8 cellular contexts compared by ENCODE assay signal in genomic region chr7:128030999-128031681, GRCh38. TPM values are rescaled to one million over a fixed set of nuclear protein-coding genes. Genes with fewer than 3 reads are reported as not detected.
A peak's percentile ranks its signal among the peaks of the same experiment; 100 is the strongest.
DNase-seq lines count a peak whose midpoint lies in the region; ATAC-seq and TF ChIP-seq lines count a peak whose summit lies in the region.

Gene LRRC4 (minus strand): TSS chr7:128031437. CDS start chr7:128030640, 797 bp downstream.

- peaks cover 5% of the 10 kb centered on the region for H3K27me3 Mint-ChIP-seq in activated T-cell treated with anti-CD3 and anti-CD28 coated beads, Interleukin-2, amount 50 U/mL, for 24 hours
- H3K27me3 Mint-ChIP-seq in naive B cell, result peaks cover 0 to 6% (median 4%) of the 10 kb centered on the region in 3 donors

- peaks cover 29% of the 10 kb centered on the region for H3K4me1 Mint-ChIP-seq in activated T-cell treated with anti-CD3 and anti-CD28 coated beads, Interleukin-2, amount 50 U/mL, for 24 hours (ENCODE audit: low read depth)
- H3K4me1 Mint-ChIP-seq in naive B cell, result peaks cover 18 to 27% (median 20%) of the 10 kb centered on the region in 3 donors

- no peak for TF ChIP-seq POLR2A in uterus (IDR thresholded peaks at IDR 0.05)

- TF ChIP-seq CTCF in HL-60 (IDR thresholded peaks at IDR 0.05; ENCODE audit: insufficient read depth, low read length), result no peak
- TF ChIP-seq CTCF in uterus (IDR thresholded peaks at IDR 0.05), result peak in 2 of 4 experiments; percentile 15 to 25

- intact Hi-C loops in uterus (cut with DNase I; ENCODE audit: low total_unique reads), result no loop called here

- peak within 1 kb of the TSS; percentile 71 for H3K4me3 Mint-ChIP-seq in activated T-cell treated with anti-CD3 and anti-CD28 coated beads, Interleukin-2, amount 50 U/mL, for 24 hours
- H3K4me3 Mint-ChIP-seq in naive B cell, result peak within 1 kb of the TSS; percentile 89 to 95 (median 90)

- no peak within 1 kb of the TSS for H3K27ac ChIP-seq in HL-60 (replicated peaks)
- peak within 1 kb of the TSS; percentile 44 to 55 for H3K27ac ChIP-seq in uterus

- peak within 1 kb of the TSS; percentile 71 for H3K27ac Mint-ChIP-seq in activated T-cell treated with anti-CD3 and anti-CD28 coated beads, Interleukin-2, amount 50 U/mL, for 24 hours
- H3K27ac Mint-ChIP-seq in naive B cell, result peak within 1 kb of the TSS in 4 of 6 donors; percentile 33 to 52 (median 47)

- H3K36me3 ChIP-seq in uterus (no peaks in the 10 kb centered on the region), MG63 (no peaks in the 10 kb centered on the region)

- DNase-seq in COLO668 (lab: John Stamatoyannopoulos, UW; ENCODE audit: unreplicated experiment) (peak; percentile 74), HL-60 (ENCODE audit: low read depth in 1 of 2, low spot score in 1 of 2) (peak in 1 of 2 experiments; percentile 52), fibroblast of peridontal ligament (ENCODE audit: extremely low read depth) (peak; percentile 25), naive B cell (peak; percentile 11), uterus (peak in 1 of 2 donors; percentile 28), MG63 (no peak)
- DNase-seq in activated T-cell treated with anti-CD3 and anti-CD28 coated beads, Interleukin-2, amount 50 U/mL, for 24 hours, result peak; percentile 55

- H3K36me3 Mint-ChIP-seq in activated T-cell treated with anti-CD3 and anti-CD28 coated beads, Interleukin-2, amount 50 U/mL, for 24 hours (ENCODE audit: low read depth), result peaks cover 37% of the 10 kb centered on the region
- H3K36me3 Mint-ChIP-seq in naive B cell, result peaks cover 8% of the 10 kb centered on the region in 2 donors

- ATAC-seq in GM19463 (IDR thresholded peaks at IDR 0.05; ENCODE audit: unreplicated experiment) (peak; percentile 42), naive B cell (ENCODE audit: low read depth in 2 of 2) (peak; percentile 36 to 38)

- no peaks in the 10 kb centered on the region for H3K27me3 ChIP-seq in HL-60 (ENCODE audit: insufficient read depth, poor library complexity, severe bottlenecking)
- no peaks in the 10 kb centered on the region for H3K27me3 ChIP-seq in uterus
- H3K27me3 ChIP-seq in MG63, result no peaks in the 10 kb centered on the region

- H3K4me1 ChIP-seq in uterus, result peaks cover 5 to 6% of the 10 kb centered on the region in 2 donors

- H3K9me3 ChIP-seq in uterus, result no peaks in the 10 kb centered on the region
- no peaks in the 10 kb centered on the region for H3K9me3 ChIP-seq in MG63

- H3K9me3 Mint-ChIP-seq in activated T-cell treated with anti-CD3 and anti-CD28 coated beads, Interleukin-2, amount 50 U/mL, for 24 hours, result no peaks in the 10 kb centered on the region
- H3K9me3 Mint-ChIP-seq in naive B cell, result no peaks in the 10 kb centered on the region

- H3K4me3 ChIP-seq in HL-60 (replicated peaks; ENCODE audit: insufficient read depth, low read length), result peak within 1 kb of the TSS; percentile 43
- peak within 1 kb of the TSS; percentile 25 to 49 for H3K4me3 ChIP-seq in uterus
- H3K4me3 ChIP-seq in MG63, result no peak within 1 kb of the TSS

RNA-seq across cellular contexts. Expression of gene LRRC4, which starts in this region (rescaled TPM):
- under 1 TPM in 3 of 6 donors, not detected in 3; 0.09 to 0.37 (median 0.13) TPM for polyA plus RNA-seq in naive B cell (ENCODE audit: low read depth in 6 of 6)
- total RNA-seq in uterus, result 1 to 10 TPM in 2 of 4 donors, under 1 TPM in 2; 0.29 to 2.5 (median 1.2) TPM
- total RNA-seq in MG63 (2014; rRNA removed; shearing (Covaris generic); ENCODE audit: low replicate concordance), result not detected in 2 replicates

Comparison
In these comparisons a context has a peak if more than half of its experiments do, and no peak if none do; other contexts are left out.
1. Peak in DNase-seq and ATAC-seq in naive B cell; RNA of the gene not detected or under 1 TPM.